In genomic region chr2:205781244-205781643, GRCh38 we compare ENCODE assay signal across 20 cellular contexts.
"Had no signal": no experiment of that assay in that cellular context is flagged by ENCODE, and none has a peak within 500 bp of the region (broad histone marks: within the 10 kb centered on the region; RNA-seq: fewer than 3 reads in every experiment).

No MANE protein-coding gene starts in this region.

- H3K36me3 Mint-ChIP-seq: activated naive CD4-positive, alpha-beta T cell treated with anti-CD3 and anti-CD28 coated beads, Interleukin-2, amount 50 U/mL, for 72 hours; WTC11 had no signal

- H3K27ac ChIP-seq: left lung had no signal

- H3K27me3 ChIP-seq: esophagus squamous epithelium, left lung had no signal

- H3K4me3 ChIP-seq: esophagus squamous epithelium, left lung, skin epidermis had no signal

- ATAC-seq: activated CD8-positive, alpha-beta T cell treated with anti-CD3 and anti-CD28 coated beads, Interleukin-2, amount 10 ng/mL, durations not matched to agents 7 days and 5 days; activated naive CD4-positive, alpha-beta T cell treated with anti-CD3 and anti-CD28 coated beads, Interleukin-2, amount 50 U/mL, for 72 hours; activated T-cell treated with anti-CD3 and anti-CD28 coated beads, Interleukin-2, amount 50 U/mL, for 72 hours; left lung; naive thymus-derived CD4-positive, alpha-beta T cell; WTC11 had no signal

- H3K9me3 ChIP-seq: esophagus squamous epithelium, left lung had no signal

- H3K27ac Mint-ChIP-seq: activated CD8-positive, alpha-beta T cell treated with anti-CD3 and anti-CD28 coated beads, Interleukin-2, amount 10 ng/mL, durations not matched to agents 7 days and 5 days; activated naive CD4-positive, alpha-beta T cell treated with anti-CD3 and anti-CD28 coated beads, Interleukin-2, amount 50 U/mL, for 72 hours; activated T-cell treated with anti-CD3 and anti-CD28 coated beads, Interleukin-2, amount 50 U/mL, for 72 hours; T-helper 1 cell treated with Interleukin-12 subunit alpha and Interleukin-12 subunit beta and Interleukin-4 antibody, amounts not matched to agents 30 μg/mL and 1 μg/mL, for 36 hours; WTC11 had no signal

- H3K4me3 Mint-ChIP-seq: activated CD8-positive, alpha-beta T cell treated with anti-CD3 and anti-CD28 coated beads, Interleukin-2, amount 10 ng/mL, durations not matched to agents 7 days and 5 days; activated T-cell treated with anti-CD3 and anti-CD28 coated beads, Interleukin-2, amount 50 U/mL, for 72 hours; T-helper 1 cell treated with Interleukin-12 subunit alpha and Interleukin-12 subunit beta and Interleukin-4 antibody, amounts not matched to agents 30 μg/mL and 1 μg/mL, for 36 hours; WTC11 had no signal

- H3K36me3 ChIP-seq: esophagus squamous epithelium, left lung had no signal

- H3K4me1 ChIP-seq: left lung had no signal

- H3K9me3 Mint-ChIP-seq: activated naive CD4-positive, alpha-beta T cell treated with anti-CD3 and anti-CD28 coated beads, Interleukin-2, amount 50 U/mL, for 72 hours; activated T-cell treated with anti-CD3 and anti-CD28 coated beads, Interleukin-2, amount 50 U/mL, for 72 hours; T-helper 1 cell treated with Interleukin-12 subunit alpha and Interleukin-12 subunit beta and Interleukin-4 antibody, amounts not matched to agents 30 μg/mL and 1 μg/mL, for 36 hours had no signal

- DNase-seq: activated CD4-positive, alpha-beta T cell treated with anti-CD3 and anti-CD28 coated beads for 48 hours; activated CD8-positive, alpha-beta memory T cell treated with anti-CD3 and anti-CD28 coated beads, Interleukin-2, amount 50 U/mL, for 4 hours; activated CD8-positive, alpha-beta T cell treated with anti-CD3 and anti-CD28 coated beads, Interleukin-2, amount 10 ng/mL, durations not matched to agents 7 days and 5 days; activated gamma-delta T cell; activated T-cell treated with anti-CD3 and anti-CD28 coated beads, Interleukin-2, amount 50 U/mL, for 72 hours; amniotic stem cell; caudate nucleus; esophagus squamous epithelium; glutamatergic neuron; hypothalamus; kidney; left lung; nucleus accumbens; posterior cingulate gyrus; stimulated activated CD4-positive, alpha-beta T cell treated with anti-CD3 and anti-CD28 coated beads, Interleukin-4, amount 100 ng/mL, for 24 hours had no signal
